Comparison of ENCODE assay signal across 7 cellular contexts in the genomic region with DNA sequence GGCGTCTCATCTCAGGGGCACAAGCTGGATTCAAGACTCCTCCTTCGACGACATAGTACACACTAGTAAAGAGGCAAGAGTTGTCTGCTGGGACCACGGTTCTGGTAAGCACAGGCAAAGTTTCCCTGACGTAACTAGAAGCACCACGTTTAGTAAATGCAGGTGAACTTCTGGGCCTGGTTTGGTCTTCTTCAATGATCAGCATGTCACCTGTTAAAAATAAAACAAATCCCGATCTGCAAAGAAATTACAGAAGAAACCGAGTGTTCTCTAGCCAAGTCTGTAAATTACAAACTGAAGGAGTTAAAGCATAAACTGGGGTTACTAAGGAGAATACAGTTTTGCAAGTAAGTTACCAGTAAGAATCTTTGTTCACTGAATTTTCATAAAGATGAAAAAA. TPM values are rescaled to one million over a fixed set of nuclear protein-coding genes. Genes with fewer than 3 reads are reported as not detected.
DNase-seq lines count a peak whose midpoint lies in the region; ATAC-seq and TF ChIP-seq lines count a peak whose summit lies in the region.
"Had no signal": no experiment of that assay in that cellular context is flagged by ENCODE, and none has a peak within 500 bp of the region (broad histone marks: within the 10 kb centered on the region; RNA-seq: fewer than 3 reads in every experiment).

No MANE protein-coding gene starts in this region.

- no peak for TF ChIP-seq POLR2A in transverse colon (IDR thresholded peaks at IDR 0.05)

- H3K4me1 ChIP-seq in cardiac muscle cell (ENCODE audit: low read depth) (peaks cover 23% of the 10 kb centered on the region), transverse colon (peaks cover 21 to 77% (median 33%) of the 10 kb centered on the region in 4 donors)

- in situ Hi-C loops in transverse colon (cut with MboI; ENCODE audit: low pct_ligation_motif_present in 1 of 4, low pct_unique_long_range_greater_than_20kb in 1 of 4, low sequenced_read_pairs in 3 of 4) = no loop called here

- H3K27ac ChIP-seq in cardiac muscle cell (peak overlapping the region; percentile 36), transverse colon (peak overlapping the region in 3 of 4 donors; percentile 92 to 96 (median 92))

- H3K27me3 ChIP-seq in cardiac muscle cell (no peaks in the 10 kb centered on the region), transverse colon (no peaks in the 10 kb centered on the region)

- TF ChIP-seq EP300 in transverse colon (IDR thresholded peaks at IDR 0.05; ENCODE audit: low read depth) = no peak

- TF ChIP-seq CTCF in cardiac muscle cell (IDR thresholded peaks at IDR 0.05; ENCODE audit: low read depth, low read length) (no peak), fibroblast of villous mesenchyme (IDR thresholded peaks at IDR 0.05; ENCODE audit: insufficient read depth, low read depth, low read length) (no peak), transverse colon (IDR thresholded peaks at IDR 0.05) (no peak)

- ATAC-seq in Right ventricle myocardium inferior = no peak
- no peak for ATAC-seq in HG03342 (IDR thresholded peaks at IDR 0.05; ENCODE audit: unreplicated experiment)

- H3K9me3 ChIP-seq in cardiac muscle cell (ENCODE audit: low read depth) (no peaks in the 10 kb centered on the region), transverse colon (no peaks in the 10 kb centered on the region)

- intact Hi-C loops in Right ventricle myocardium inferior (cut with DNase I) (no loop called here), transverse colon (cut with DNase I; ENCODE audit: low total_unique reads) (no loop called here)

- peak overlapping the region; percentile 61 for H3K4me3 ChIP-seq in cardiac muscle cell
- H3K4me3 ChIP-seq in fibroblast of villous mesenchyme (ENCODE audit: low read depth, low read length) = peak overlapping the region; percentile 96
- peak overlapping the region in 3 of 4 donors; percentile 84 to 96 (median 85) for H3K4me3 ChIP-seq in transverse colon

- peaks cover 10% of the 10 kb centered on the region for H3K36me3 ChIP-seq in cardiac muscle cell
- peaks cover 0 to 9% (median 4%) of the 10 kb centered on the region in 4 donors for H3K36me3 ChIP-seq in transverse colon

- WGBS in transverse colon (ENCODE audit: low coverage in 1 of 2), 2 donors = 0 to 43% methylated on average over 2 to 8 of the region's 8 CpGs

- DNase-seq in cardiac muscle cell (ENCODE audit: low read depth in 1 of 2, low spot score in 1 of 2) (no peak), Right ventricle myocardium inferior (ENCODE audit: missing footprints) (no peak), fibroblast of villous mesenchyme (ENCODE audit: low read depth) (no peak), transverse colon (no peak), C1 segment of cervical spinal cord (lab: John Stamatoyannopoulos, UW) (no peak)

RNA-seq across cellular contexts. Expression of a gene that starts 1.5 kb away (rescaled TPM):
- total RNA-seq in cardiac muscle cell = 6.8 and 8.8 TPM in 2 replicates
- 3.8 and 4.3 TPM in 2 replicates for polyA plus RNA-seq in cardiac muscle cell
- total RNA-seq in Right ventricle myocardium inferior = 5.2 TPM
- 10.6 and 16.0 TPM in 2 replicates for total RNA-seq in fibroblast of villous mesenchyme
- total RNA-seq in transverse colon = 10 to 100 TPM in 2 of 4 donors, 1 to 10 TPM in 2; 9.0 to 17.5 (median 12.0) TPM

RNA-seq across cellular contexts. Expression of a gene that starts 3.6 kb away (rescaled TPM):
- total RNA-seq in cardiac muscle cell (3.6 and 5.7 TPM in 2 replicates), Right ventricle myocardium inferior (68.2 TPM), fibroblast of villous mesenchyme (6.9 and 8.7 TPM in 2 replicates), transverse colon (100 to 1,000 TPM in 1 of 4 donors, 10 to 100 TPM in 3; 84.2 to 155 (median 91.1) TPM)
- 3.6 and 6.0 TPM in 2 replicates for polyA plus RNA-seq in cardiac muscle cell

RNA-seq across cellular contexts. Expression of a gene that starts 17.0 kb away (rescaled TPM):
- 0.21 TPM in 2 replicates for total RNA-seq in cardiac muscle cell
- polyA plus RNA-seq in cardiac muscle cell = 0.29 TPM in 1 of 2 replicates, not detected in the other
- total RNA-seq in Right ventricle myocardium inferior = 1.2 TPM
- under 0.01 TPM in 1 of 2 replicates, not detected in the other for total RNA-seq in fibroblast of villous mesenchyme
- total RNA-seq in transverse colon = 10 to 100 TPM; 25.7 to 41.2 (median 29.2) TPM
- total RNA-seq: lung microvascular endothelial cell had no signal

RNA-seq across cellular contexts. Expression of a gene that starts 39.1 kb away (rescaled TPM):
- total RNA-seq in cardiac muscle cell (not detected in 2 replicates), Right ventricle myocardium inferior (not detected), fibroblast of villous mesenchyme (0.32 TPM in 1 of 2 replicates, not detected in the other), transverse colon (10 to 100 TPM in 1 of 4 donors, 1 to 10 TPM in 2, not detected in 1; 3.7 to 16.8 (median 9.8) TPM)
- not detected in 2 replicates for polyA plus RNA-seq in cardiac muscle cell
- total RNA-seq: lung microvascular endothelial cell had no signal

RNA-seq across cellular contexts. Expression of a gene that starts 54.5 kb away (rescaled TPM):
- total RNA-seq in cardiac muscle cell = not detected in 2 replicates
- not detected in 2 replicates for polyA plus RNA-seq in cardiac muscle cell
- not detected for total RNA-seq in Right ventricle myocardium inferior
- not detected in 2 replicates for total RNA-seq in fibroblast of villous mesenchyme
- total RNA-seq in transverse colon = 1 to 10 TPM in 3 of 4 donors, not detected in 1; 2.2 to 4.4 (median 2.5) TPM
- total RNA-seq: lung microvascular endothelial cell had no signal

Comparison
In these comparisons a context has a peak if more than half of its experiments do, and no peak if none do; other contexts are left out.
1. RNA of a gene that starts 17.0 kb away (total RNA-seq): 25.7 to 41.2 TPM in transverse colon; 1.2 TPM in Right ventricle myocardium inferior (single experiment), 0.21 TPM in cardiac muscle cell and under 0.01 TPM in fibroblast of villous mesenchyme; every median in the first group is over 10 times any median in the second.
2. Peak in every context shown above with its lines, with median percentiles within 50 percentile points of each other: H3K4me3 ChIP-seq.